8 cellular contexts compared by ENCODE assay signal in the genomic region with DNA sequence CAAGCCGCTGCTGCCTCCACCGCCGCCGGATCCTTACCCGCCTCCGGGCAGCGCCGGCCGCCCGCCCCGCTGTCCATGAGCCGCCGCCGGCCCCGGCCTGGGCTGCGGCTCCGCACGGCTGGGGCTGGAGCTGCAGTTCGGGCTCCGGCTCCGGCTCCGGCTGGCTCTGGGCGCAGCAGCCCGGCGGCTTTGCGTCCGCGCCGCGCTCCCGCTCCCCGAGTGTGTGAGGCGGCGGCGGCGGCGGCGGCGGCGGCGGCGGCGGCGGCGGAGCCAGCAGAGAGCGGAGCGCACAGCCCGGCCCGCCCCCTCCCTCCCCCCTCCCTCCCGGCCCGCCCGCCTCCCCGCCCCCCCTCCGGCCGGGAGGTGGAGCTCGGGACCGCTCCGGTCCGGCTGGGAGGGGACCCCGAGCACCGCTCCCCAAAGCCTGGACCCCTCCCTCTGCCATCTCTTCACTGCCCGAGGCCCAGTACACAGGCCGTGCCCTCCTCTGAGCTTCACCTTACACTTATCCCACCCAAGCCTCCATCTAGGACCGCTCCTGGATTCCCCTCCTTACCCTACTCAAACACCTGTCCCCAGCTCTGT. TPM values are rescaled to one million over a fixed set of nuclear protein-coding genes. Genes with fewer than 3 reads are reported as not detected.
DNase-seq lines count a peak whose midpoint lies in the region; ATAC-seq and TF ChIP-seq lines count a peak whose summit lies in the region.

A gene (minus strand): TSS at position 225 of the 585 bp plus-strand sequence. CDS start 148 bp downstream, at position 77.

- peaks cover 31 to 56% (median 41%) of the 10 kb centered on the region in 6 donors for H3K4me1 ChIP-seq in spleen

- H3K36me3 ChIP-seq in SK-N-MC (ENCODE audit: insufficient read depth, low read length), result no peaks in the 10 kb centered on the region
- H3K36me3 ChIP-seq in spleen, result no peaks in the 10 kb centered on the region

- 1 to 4% (median 2%) methylated on average over 3 to 57 of the region's 64 CpGs for WGBS in spleen, 5 donors

- TF ChIP-seq POLR2A in spleen (IDR thresholded peaks at IDR 0.05), result no peak

- intact Hi-C loops in left colon (cut with DNase I, micrococcal nuclease), result loop anchor here in 1 of 2 donors (5.0 kb wide), 1 partner anchor 176 kb away; no protein-coding TSS in a partner anchor
- intact Hi-C loops in spleen (cut with DNase I; ENCODE audit: low total_unique reads), result loop anchor here (5.0 kb wide), 1 partner anchor 176 kb away; no protein-coding TSS in a partner anchor

- H3K9me3 ChIP-seq in SK-N-MC (ENCODE audit: low read depth, low read length) (no peaks in the 10 kb centered on the region), spleen (no peaks in the 10 kb centered on the region)

- ATAC-seq in left colon (peak; percentile 32), HG03565 (IDR thresholded peaks at IDR 0.05; ENCODE audit: unreplicated experiment) (no peak), GM21737 (IDR thresholded peaks at IDR 0.05; ENCODE audit: unreplicated experiment) (no peak)

- DNase-seq in SHP77 (lab: John Stamatoyannopoulos, UW) (peak; percentile 20 to 23), SHP77 treated with DMSO at 0.1 percent for 48 hours (lab: John Stamatoyannopoulos, UW) (no peak), SK-N-MC (ENCODE audit: low read depth, low spot score) (no peak), coronary artery (ENCODE audit: low spot score) (peak; percentile 76), left colon (peak; percentile 64 to 69), spleen (peak; percentile 82)

- peaks cover 19 to 99% (median 66%) of the 10 kb centered on the region in 7 donors for H3K27me3 ChIP-seq in spleen (replicated peaks in 1 of 7)

- H3K4me3 ChIP-seq in SK-N-MC, result peak within 1 kb of the TSS; percentile 68
- H3K4me3 ChIP-seq in coronary artery, result peak within 1 kb of the TSS; percentile 79
- H3K4me3 ChIP-seq in spleen, result peak within 1 kb of the TSS; percentile 39 to 76 (median 48)

- H3K9ac ChIP-seq in SK-N-MC (ENCODE audit: insufficient read length), result no peak within 1 kb of the TSS

- H3K27ac ChIP-seq in SK-N-MC, result no peak within 1 kb of the TSS
- H3K27ac ChIP-seq in coronary artery, result peak within 1 kb of the TSS; percentile 10 to 84
- H3K27ac ChIP-seq in spleen, result peak within 1 kb of the TSS in 3 of 8 donors; percentile 11 to 50 (median 12)

- no peak for TF ChIP-seq CTCF in coronary artery (IDR thresholded peaks at IDR 0.05)
- TF ChIP-seq CTCF in spleen (IDR thresholded peaks at IDR 0.05 in 8 of 11, conservative IDR thresholded peaks at IDR 0.05 in 3 of 11), result no peak

RNA-seq across cellular contexts. Expression of the gene that starts here (rescaled TPM):
- total RNA-seq in left colon (100 to 1,000 TPM; 133 to 147 TPM), spleen (10 to 100 TPM in 2 of 7 donors, 1 to 10 TPM in 5; 2.6 to 11.4 (median 7.4) TPM)
- 1 to 10 TPM in 2 of 3 donors, under 1 TPM in 1; 0.30 to 2.2 (median 1.4) TPM for polyA plus RNA-seq in spleen

Comparison
In these comparisons a context has a peak if more than half of its experiments do, and no peak if none do; other contexts are left out.
1. RNA of the gene that starts here (total RNA-seq): 133 to 147 TPM in left colon; 2.6 to 11.4 TPM in spleen; every median in the first group is over 10 times any median in the second.
2. DNase-seq: peak in SHP77 (2 of 2), coronary artery (single experiment), left colon (2 of 2) and spleen (single experiment); none in SHP77 treated with DMSO at 0.1 percent for 48 hours (single experiment) and SK-N-MC (single experiment).
3. Peak in every context shown above with its lines, with median percentiles within 50 percentile points of each other: H3K4me3 ChIP-seq.